16 cellular contexts compared by ENCODE assay signal in the genomic region with DNA sequence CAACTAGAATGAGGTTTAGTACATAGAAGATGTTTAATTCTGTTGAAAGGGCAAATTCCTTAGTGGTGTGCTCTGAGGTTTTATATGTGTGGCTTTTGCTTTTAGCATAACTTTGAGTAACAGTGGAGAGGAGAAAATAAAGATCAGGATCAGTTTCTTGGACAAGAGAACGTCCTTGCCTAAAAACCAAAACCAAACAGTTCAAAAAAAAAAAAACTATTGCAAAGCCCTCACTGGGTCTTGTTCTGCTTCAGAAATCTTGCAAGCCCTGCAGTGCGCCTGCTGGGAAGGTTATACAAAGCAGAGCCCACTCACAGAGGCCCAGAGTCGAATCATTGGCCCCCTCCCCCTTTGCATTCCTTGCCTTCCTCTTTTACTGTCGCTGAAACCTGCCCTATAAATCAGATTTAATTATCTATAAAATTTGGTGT.
DNase-seq lines count a peak whose midpoint lies in the region; ATAC-seq and TF ChIP-seq lines count a peak whose summit lies in the region.
"Had no signal": no experiment of that assay in that cellular context is flagged by ENCODE, and none has a peak within 500 bp of the region (broad histone marks: within the 10 kb centered on the region; RNA-seq: fewer than 3 reads in every experiment).

No MANE protein-coding gene starts in this region.

- peaks cover 1% of the 10 kb centered on the region for H3K79me1 ChIP-seq in trophoblast cell (ENCODE audit: low read length)

- no peak overlapping the region for H3K14ac ChIP-seq in trophoblast cell (ENCODE audit: low read length)

- H3K79me2 ChIP-seq in GM23338 (replicated peaks; ENCODE audit: insufficient read depth) (no peaks in the 10 kb centered on the region), trophoblast cell (ENCODE audit: control insufficient read depth, insufficient read depth, low read length, poor library complexity) (no peaks in the 10 kb centered on the region)

- H3K4ac ChIP-seq in trophoblast cell (ENCODE audit: low read depth, low read length): no peak overlapping the region

- H4K20me1 ChIP-seq in GM23338 (replicated peaks; ENCODE audit: insufficient read depth): no peaks in the 10 kb centered on the region

- intact Hi-C loops in breast epithelium (cut with DNase I; ENCODE audit: low total_unique reads) (no loop called here), right lobe of liver (cut with DNase I) (no loop called here)

- no peak overlapping the region for H2AK5ac ChIP-seq in trophoblast cell (ENCODE audit: low read length)

- no peaks in the 10 kb centered on the region for H3K9me3 Mint-ChIP-seq in GM23338
- H3K9me3 Mint-ChIP-seq: stimulated activated naive CD8-positive, alpha-beta T cell treated with anti-CD3 and anti-CD28 coated beads, Interleukin-15, Interleukin-2, amounts not matched to agents 100 ng/mL and 50 ng/mL, for 24 hours had no signal

- H3K9me2 ChIP-seq in GM23338 (ENCODE audit: insufficient read depth): no peaks in the 10 kb centered on the region

- no peak for TF ChIP-seq POLR2A in breast epithelium (IDR thresholded peaks at IDR 0.05)
- TF ChIP-seq POLR2A in right lobe of liver (IDR thresholded peaks at IDR 0.05): no peak

- no peak overlapping the region for H3K4me3 Mint-ChIP-seq in GM23338
- H3K4me3 Mint-ChIP-seq: activated CD8-positive, alpha-beta memory T cell treated with anti-CD3 and anti-CD28 coated beads, Interleukin-2, amount 10 ng/mL, durations not matched to agents 7 days and 5 days; stimulated activated naive CD8-positive, alpha-beta T cell treated with anti-CD3 and anti-CD28 coated beads, Interleukin-15, Interleukin-2, amounts not matched to agents 100 ng/mL and 50 ng/mL, for 24 hours had no signal

- no peaks in the 10 kb centered on the region for H3F3A ChIP-seq in GM23338 (replicated peaks; ENCODE audit: low read depth)

- H3K27ac ChIP-seq in GM23338 (ENCODE audit: low read depth): no peak overlapping the region
- peak overlapping the region; percentile 15 to 78 for H3K27ac ChIP-seq in breast epithelium
- no peak overlapping the region for H3K27ac ChIP-seq in trophoblast cell (ENCODE audit: low read depth, low read length)
- H3K27ac ChIP-seq in right lobe of liver: no peak overlapping the region
- H3K27ac ChIP-seq: prostate gland had no signal

- ATAC-seq in GM23338 (peak; percentile 84), HG02623 (IDR thresholded peaks at IDR 0.05; ENCODE audit: unreplicated experiment) (no peak), right lobe of liver (no peak)
- ATAC-seq: activated CD8-positive, alpha-beta memory T cell treated with anti-CD3 and anti-CD28 coated beads, Interleukin-2, amount 10 ng/mL, durations not matched to agents 7 days and 5 days had no signal

- H2BK12ac ChIP-seq in trophoblast cell (ENCODE audit: low read length): peak overlapping the region; percentile 38

- H4K12ac ChIP-seq in trophoblast cell (ENCODE audit: low read depth, low read length): no peak overlapping the region

- H3K27me3 Mint-ChIP-seq in GM23338 (ENCODE audit: insufficient read depth, low read depth, poor library complexity): peaks cover 3% of the 10 kb centered on the region
- H3K27me3 Mint-ChIP-seq: activated CD8-positive, alpha-beta memory T cell treated with anti-CD3 and anti-CD28 coated beads, Interleukin-2, amount 10 ng/mL, durations not matched to agents 7 days and 5 days had no signal

- peaks cover 48% of the 10 kb centered on the region for H3K4me1 Mint-ChIP-seq in GM23338
- H3K4me1 Mint-ChIP-seq: activated CD8-positive, alpha-beta memory T cell treated with anti-CD3 and anti-CD28 coated beads, Interleukin-2, amount 10 ng/mL, durations not matched to agents 7 days and 5 days had no signal

- peak overlapping the region; percentile 24; the same call in 1 of the 2 replicates for H3K27ac Mint-ChIP-seq in GM23338
- H3K27ac Mint-ChIP-seq: activated CD8-positive, alpha-beta memory T cell treated with anti-CD3 and anti-CD28 coated beads, Interleukin-2, amount 10 ng/mL, durations not matched to agents 7 days and 5 days; stimulated activated naive CD8-positive, alpha-beta T cell treated with anti-CD3 and anti-CD28 coated beads, Interleukin-15, Interleukin-2, amounts not matched to agents 100 ng/mL and 50 ng/mL, for 24 hours had no signal

- no peaks in the 10 kb centered on the region for H3K36me3 ChIP-seq in GM23338 (ENCODE audit: insufficient read depth)
- H3K36me3 ChIP-seq in breast epithelium: no peaks in the 10 kb centered on the region
- no peaks in the 10 kb centered on the region for H3K36me3 ChIP-seq in trophoblast cell (ENCODE audit: control insufficient read depth in 1 of 2, insufficient read depth in 2 of 2, low read length in 2 of 2)
- H3K36me3 ChIP-seq in right lobe of liver: no peaks in the 10 kb centered on the region
- H3K36me3 ChIP-seq: prostate gland had no signal

- peaks cover 49% of the 10 kb centered on the region for H3K4me1 ChIP-seq in GM23338 (ENCODE audit: insufficient read depth)
- no peaks in the 10 kb centered on the region for H3K4me1 ChIP-seq in breast epithelium
- peaks cover 6 to 11% of the 10 kb centered on the region in 2 experiments for H3K4me1 ChIP-seq in trophoblast cell (ENCODE audit: control insufficient read depth in 1 of 2, insufficient read depth in 2 of 2, low read length in 2 of 2)
- H3K4me1 ChIP-seq in right lobe of liver: no peaks in the 10 kb centered on the region
- H3K4me1 ChIP-seq: prostate gland had no signal

- H3K9me3 ChIP-seq in breast epithelium (no peaks in the 10 kb centered on the region), trophoblast cell (ENCODE audit: insufficient read depth, low read depth, low read length) (no peaks in the 10 kb centered on the region), right lobe of liver (no peaks in the 10 kb centered on the region)
- H3K9me3 ChIP-seq: prostate gland had no signal

- H3K9ac ChIP-seq in trophoblast cell (ENCODE audit: low read length): no peak overlapping the region

- H3K18ac ChIP-seq in trophoblast cell (ENCODE audit: low read length): no peak overlapping the region

- H3K23ac ChIP-seq in trophoblast cell (ENCODE audit: low read length): no peak overlapping the region

- H2AFZ ChIP-seq in GM23338 (peak overlapping the region; percentile 88; the same call in 1 of the 2 replicates), trophoblast cell (ENCODE audit: insufficient read depth, low read length, poor library complexity) (no peak overlapping the region)

- no peak overlapping the region for H3K4me3 ChIP-seq in GM23338
- H3K4me3 ChIP-seq in breast epithelium: no peak overlapping the region
- no peak overlapping the region for H3K4me3 ChIP-seq in trophoblast cell (ENCODE audit: low read depth, low read length)
- H3K4me3 ChIP-seq in right lobe of liver: no peak overlapping the region
- H3K4me3 ChIP-seq: prostate gland had no signal

- DNase-seq in GM23338 (ENCODE audit: low spot score): peak; percentile 73
- no peak for DNase-seq in breast epithelium (ENCODE audit: low spot score in 2 of 2)
- peak; percentile 60 for DNase-seq in islet precursor cell
- no peak for DNase-seq in trophoblast cell
- no peak for DNase-seq in right lobe of liver
- no peak for DNase-seq in inferior parietal cortex (ENCODE audit: extremely low spot score)
- no peak for DNase-seq in SKM-1 treated with dmso at 0.1 percent for 144 hours (lab: John Stamatoyannopoulos, UW; ENCODE audit: unreplicated experiment)
- DNase-seq: activated CD4-positive, alpha-beta T cell treated with anti-CD3 and anti-CD28 coated beads for 1 hour; activated CD8-positive, alpha-beta memory T cell treated with anti-CD3 and anti-CD28 coated beads, Interleukin-2, amount 10 ng/mL, durations not matched to agents 7 days and 5 days; activated gamma-delta T cell; NCI-H1105; stimulated activated CD4-positive, alpha-beta T cell treated with anti-CD3 and anti-CD28 coated beads, Interleukin-15, amount 100 ng/mL, for 24 hours; T-helper 9 cell had no signal

- H3K4me2 ChIP-seq in GM23338 (peak overlapping the region; percentile 10; the same call in 1 of the 2 replicates), trophoblast cell (ENCODE audit: low read length) (no peak overlapping the region)

- no peak overlapping the region for H4K8ac ChIP-seq in trophoblast cell (ENCODE audit: low read depth, low read length)

- no peak for TF ChIP-seq CTCF in GM23338 (conservative IDR thresholded peaks at IDR 0.05; ENCODE audit: low read depth in 2 of 2)
- no peak for TF ChIP-seq CTCF in breast epithelium (IDR thresholded peaks at IDR 0.05)
- no peak for TF ChIP-seq CTCF in right lobe of liver (IDR thresholded peaks at IDR 0.05)

- H2BK120ac ChIP-seq in trophoblast cell (ENCODE audit: insufficient read depth, low read length, poor library complexity): no peak overlapping the region

- no peaks in the 10 kb centered on the region for H3K36me3 Mint-ChIP-seq in GM23338 (ENCODE audit: low read depth)
- H3K36me3 Mint-ChIP-seq: activated CD8-positive, alpha-beta memory T cell treated with anti-CD3 and anti-CD28 coated beads, Interleukin-2, amount 10 ng/mL, durations not matched to agents 7 days and 5 days had no signal

- WGBS in trophoblast cell (ENCODE audit: extremely low coverage, insufficient coverage, insufficient read length): no CpG with 5 or more reads among the region's 4 CpGs
- 31% methylated on average over 4 of the region's 4 CpGs for WGBS in right lobe of liver (ENCODE audit: insufficient coverage, low coverage, low lambda C conversion rate, missing lambda C conversion rate)

- no peak overlapping the region for H2BK5ac ChIP-seq in trophoblast cell (ENCODE audit: low read depth, low read length, poor library complexity)

- H3K27me3 ChIP-seq in GM23338 (ENCODE audit: insufficient read depth): no peaks in the 10 kb centered on the region
- no peaks in the 10 kb centered on the region for H3K27me3 ChIP-seq in breast epithelium
- H3K27me3 ChIP-seq in trophoblast cell (ENCODE audit: insufficient read depth, low read length): no peaks in the 10 kb centered on the region
- H3K27me3 ChIP-seq in right lobe of liver: no peaks in the 10 kb centered on the region

- no peak overlapping the region for H4K91ac ChIP-seq in trophoblast cell (ENCODE audit: low read depth, low read length)

TF ChIP-seq in GM23338, 12 proteins besides CTCF, POLR2A, EP300 and RAD21 (continues in another document):
- TF ChIP-seq EZH2 (IDR thresholded peaks at IDR 0.05; ENCODE audit: low read depth, unreplicated experiment) (no peak), ZNF114 (CRISPR knock-in tag; IDR thresholded peaks at IDR 0.05) (no peak), EZH2phosphoT487 (IDR thresholded peaks at IDR 0.05; ENCODE audit: unreplicated experiment) (no peak)

Comparison
In these comparisons a context has a peak if more than half of its experiments do, and no peak if none do; other contexts are left out.
1. DNase-seq: peak in GM23338 (single experiment) and islet precursor cell (single experiment); none in breast epithelium (0 of 2), trophoblast cell (0 of 2), right lobe of liver (0 of 3), inferior parietal cortex (single experiment) and SKM-1 treated with dmso at 0.1 percent for 144 hours (single experiment).
2. H3K27ac ChIP-seq: peak in breast epithelium (2 of 2); none in GM23338 (single experiment), trophoblast cell (single experiment) and right lobe of liver (0 of 3).